ENCODE assay signal across 8 cellular contexts in genomic region chr7:75878769-75879596, GRCh38. TPM values are rescaled to one million over a fixed set of nuclear protein-coding genes. Genes with fewer than 3 reads are reported as not detected.
A peak's percentile ranks its signal among the peaks of the same experiment; 100 is the strongest.
DNase-seq lines count a peak whose midpoint lies in the region; TF ChIP-seq lines count a peak whose summit lies in the region.

Gene RHBDD2 (plus strand): TSS chr7:75879034. CDS start chr7:75879083, 49 bp downstream.

- H2AFZ ChIP-seq in neuron (ENCODE audit: low read depth, low read length), result peak within 1 kb of the TSS; percentile 6

- H3K36me3 Mint-ChIP-seq in HFFc6 (ENCODE audit: low read depth), result peaks cover 6% of the 10 kb centered on the region; the same call in 1 of the 2 replicates

- peak within 1 kb of the TSS; percentile 85 for H3K27ac Mint-ChIP-seq in HFFc6

- peaks cover 30% of the 10 kb centered on the region for H3K36me3 ChIP-seq in neuron (ENCODE audit: insufficient read depth, low read length)
- H3K36me3 ChIP-seq in subcutaneous abdominal adipose tissue (ENCODE audit: control insufficient read depth in 5 of 5, insufficient read depth in 5 of 5, low read length in 5 of 5), result peaks cover 0 to 27% (median 22%) of the 10 kb centered on the region in 5 donors

- peak within 1 kb of the TSS; percentile 65 to 95 (median 88) for H3K9ac ChIP-seq in subcutaneous abdominal adipose tissue (ENCODE audit: low read length in 5 of 5)

- DNase-seq in GM03348 (ENCODE audit: low spot score) (peak; percentile 100), HFFc6 (peak; percentile 90), NAMALWA (ENCODE audit: low spot score) (peak; percentile 97), SK-MEL-5 (ENCODE audit: low read depth, low spot score) (peak; percentile 97), foreskin melanocyte (peak; percentile 84)
- peak; percentile 98 for DNase-seq in activated naive CD4-positive, alpha-beta T cell treated with Interleukin-2 at 50 U/mL for 16 hours

- peaks cover 21% of the 10 kb centered on the region for H3K4me1 Mint-ChIP-seq in HFFc6 (ENCODE audit: low read depth)

- H3K4me1 ChIP-seq in neuron (ENCODE audit: insufficient read depth, low read length) (peaks cover 16% of the 10 kb centered on the region), subcutaneous abdominal adipose tissue (ENCODE audit: control insufficient read depth in 5 of 5, insufficient read depth in 5 of 5, low read length in 5 of 5) (peaks cover 6 to 36% (median 29%) of the 10 kb centered on the region in 5 donors)

- H3K27me3 Mint-ChIP-seq in HFFc6 (ENCODE audit: insufficient read depth), result no peaks in the 10 kb centered on the region; the same call in none of the 2 replicates

- no peaks in the 10 kb centered on the region for H3K9me3 Mint-ChIP-seq in HFFc6

- H3K27me3 ChIP-seq in neuron (ENCODE audit: insufficient read depth, low read length) (no peaks in the 10 kb centered on the region), subcutaneous abdominal adipose tissue (ENCODE audit: control insufficient read depth in 5 of 5, insufficient read depth in 4 of 5, low read length in 5 of 5) (no peaks in the 10 kb centered on the region)

- peak within 1 kb of the TSS; percentile 91 for H3K27ac ChIP-seq in subcutaneous abdominal adipose tissue (ENCODE audit: low read depth, low read length)

- in situ Hi-C loops in SK-MEL-5 (cut with HindIII; ENCODE audit: low pct_unique_long_range_greater_than_20kb, low sequenced_read_pairs), result no loop called here

- peak within 1 kb of the TSS; percentile 92 for H3K4me3 ChIP-seq in neuron (ENCODE audit: low read length)
- H3K4me3 ChIP-seq in subcutaneous abdominal adipose tissue (ENCODE audit: low read depth in 1 of 5, low read length in 5 of 5), result peak within 1 kb of the TSS; percentile 70 to 94 (median 89)

- H3K4me3 Mint-ChIP-seq in HFFc6, result peak within 1 kb of the TSS; percentile 94

- peak; percentile 46 for TF ChIP-seq CTCF in HFFc6 (IDR thresholded peaks at IDR 0.05)

- no peaks in the 10 kb centered on the region for H3K9me3 ChIP-seq in neuron (ENCODE audit: low read length)
- no peaks in the 10 kb centered on the region for H3K9me3 ChIP-seq in subcutaneous abdominal adipose tissue (ENCODE audit: control insufficient read depth in 5 of 5, low read length in 5 of 5)

RNA-seq across cellular contexts. Expression of gene RHBDD2, which starts in this region (rescaled TPM):
- total RNA-seq in HFFc6 (2021; fragmentation: NEBNext Ultra II Directional; extraction: Animal tissue kit (Norgen Biotek cat#: 25700)), result 10 to 100 TPM; 44.1 to 57.3 (median 47.3) TPM
- total RNA-seq in SK-MEL-5 (2014; rRNA removed; shearing (Covaris generic)), result 70.4 and 83.4 TPM in 2 replicates
- polyA plus RNA-seq in SK-MEL-5 (2015; cell fraction: cytosol; rRNA removed), result 149 and 167 TPM in 2 replicates
- polyA plus RNA-seq in SK-MEL-5 (2015; cell fraction: nucleus; rRNA removed), result 31.1 and 51.2 TPM in 2 replicates

Comparison
In these comparisons a context has a peak if more than half of its experiments do, and no peak if none do; other contexts are left out.
1. Peak in every context shown above with its lines: DNase-seq, H3K4me3 ChIP-seq and H3K27ac ChIP-seq.